Comparison of ENCODE assay signal across 1 cellular context in the genomic region with DNA sequence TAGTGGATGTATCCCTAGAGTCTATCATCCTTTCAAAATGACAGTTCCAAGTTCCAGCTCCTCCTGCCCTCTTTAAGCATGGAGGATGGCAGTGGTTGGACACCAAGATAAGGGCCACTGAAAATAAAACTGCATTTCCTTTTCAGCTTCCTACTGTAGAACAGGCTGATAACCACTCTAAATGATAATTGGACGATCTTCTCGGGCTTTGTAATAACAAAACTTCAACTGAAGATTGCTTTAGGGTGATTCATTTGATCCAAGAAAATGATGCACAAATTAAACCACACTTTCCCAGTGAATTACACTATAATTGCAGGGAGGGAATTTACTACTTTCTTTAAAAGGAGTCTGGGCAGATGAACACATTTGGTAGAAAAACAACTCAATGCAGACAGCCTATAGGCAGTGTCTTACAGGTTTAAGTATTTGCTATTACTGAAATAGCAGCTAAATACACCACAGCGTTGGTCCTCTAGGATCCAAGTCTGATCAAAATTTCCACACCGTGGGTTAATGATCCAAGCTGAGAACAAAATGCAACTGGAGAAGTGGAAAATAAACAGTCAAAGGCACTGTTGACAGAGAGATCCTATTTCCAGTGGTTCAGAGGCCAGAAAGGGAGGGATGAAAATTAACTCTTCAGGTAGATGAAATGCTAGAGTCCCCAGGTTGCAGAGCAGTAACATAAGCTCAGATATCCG.
TF ChIP-seq lines count a peak whose summit lies in the region.

No MANE protein-coding gene starts in this region.

TF ChIP-seq in SK-N-SH, 30 proteins besides CTCF, POLR2A, EP300 and RAD21 (continued from another document):
- TF ChIP-seq, protein P1, sequence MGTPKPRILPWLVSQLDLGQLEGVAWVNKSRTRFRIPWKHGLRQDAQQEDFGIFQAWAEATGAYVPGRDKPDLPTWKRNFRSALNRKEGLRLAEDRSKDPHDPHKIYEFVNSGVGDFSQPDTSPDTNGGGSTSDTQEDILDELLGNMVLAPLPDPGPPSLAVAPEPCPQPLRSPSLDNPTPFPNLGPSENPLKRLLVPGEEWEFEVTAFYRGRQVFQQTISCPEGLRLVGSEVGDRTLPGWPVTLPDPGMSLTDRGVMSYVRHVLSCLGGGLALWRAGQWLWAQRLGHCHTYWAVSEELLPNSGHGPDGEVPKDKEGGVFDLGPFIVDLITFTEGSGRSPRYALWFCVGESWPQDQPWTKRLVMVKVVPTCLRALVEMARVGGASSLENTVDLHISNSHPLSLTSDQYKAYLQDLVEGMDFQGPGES (IDR thresholded peaks at IDR 0.05; ENCODE audit: low read depth, low read length): no peak
- TF ChIP-seq TEAD4 (IDR thresholded peaks at IDR 0.05; ENCODE audit: borderline replicate concordance, insufficient read depth) (no peak), FOSL2 (IDR thresholded peaks at IDR 0.05; ENCODE audit: borderline replicate concordance, low read depth) (no peak), FOXM1 (IDR thresholded peaks at IDR 0.05; ENCODE audit: low read depth) (no peak), GATA2 (CRISPR knock-in tag; IDR thresholded peaks at IDR 0.05) (no peak), FOXJ3 (CRISPR knock-in tag; IDR thresholded peaks at IDR 0.05) (no peak), RFX5 (IDR thresholded peaks at IDR 0.05; ENCODE audit: low read length) (no peak), MXI1 (IDR thresholded peaks at IDR 0.05; ENCODE audit: low read depth, low read length) (no peak), TAF1 (IDR thresholded peaks at IDR 0.05; ENCODE audit: borderline replicate concordance, low read depth, low read length) (no peak), RXRA (IDR thresholded peaks at IDR 0.05; ENCODE audit: borderline replicate concordance, low read depth) (no peak), SMC3 (IDR thresholded peaks at IDR 0.05; ENCODE audit: low read depth, low read length) (no peak), NFIC (IDR thresholded peaks at IDR 0.05; ENCODE audit: borderline replicate concordance) (no peak), JUND (IDR thresholded peaks at IDR 0.05) (no peak), NRF1 (IDR thresholded peaks at IDR 0.05; ENCODE audit: low read depth, low read length) (no peak)
- TF ChIP-seq, protein P2, sequence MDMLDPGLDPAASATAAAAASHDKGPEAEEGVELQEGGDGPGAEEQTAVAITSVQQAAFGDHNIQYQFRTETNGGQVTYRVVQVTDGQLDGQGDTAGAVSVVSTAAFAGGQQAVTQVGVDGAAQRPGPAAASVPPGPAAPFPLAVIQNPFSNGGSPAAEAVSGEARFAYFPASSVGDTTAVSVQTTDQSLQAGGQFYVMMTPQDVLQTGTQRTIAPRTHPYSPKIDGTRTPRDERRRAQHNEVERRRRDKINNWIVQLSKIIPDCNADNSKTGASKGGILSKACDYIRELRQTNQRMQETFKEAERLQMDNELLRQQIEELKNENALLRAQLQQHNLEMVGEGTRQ (IDR thresholded peaks at IDR 0.05; ENCODE audit: borderline replicate concordance, low read depth, low read length): no peak
